ENCODE assay signal across 10 cellular contexts in genomic region chr11:90434858-90435257, GRCh38.
DNase-seq lines count a peak whose midpoint lies in the region; ATAC-seq, FAIRE-seq and TF ChIP-seq lines count a peak whose summit lies in the region.
"Had no signal": no experiment of that assay in that cellular context is flagged by ENCODE, and none has a peak within 500 bp of the region (broad histone marks: within the 10 kb centered on the region; RNA-seq: fewer than 3 reads in every experiment).

No MANE protein-coding gene starts in this region.

- FAIRE-seq in kidney (lab: Jason Lieb, UNC) = no peak

- no peaks in the 10 kb centered on the region for H3K4me1 Mint-ChIP-seq in stimulated activated effector memory CD8-positive, alpha-beta T cell treated with anti-CD3 and anti-CD28 coated beads, Interleukin-12 subunit alpha, Interleukin-12 subunit beta, amount 100 ng/mL, for 72 hours

- TF ChIP-seq CTCF in kidney (IDR thresholded peaks at IDR 0.05; ENCODE audit: borderline replicate concordance, extremely low read depth, insufficient read depth) (peak; percentile 54), Peyer's patch (IDR thresholded peaks at IDR 0.05) (peak in 2 of 6 experiments; percentile 3 to 4)

- H3K27ac ChIP-seq in SJCRH30 (no peak overlapping the region), kidney (ENCODE audit: low read depth in 2 of 2, low read length in 2 of 2) (no peak overlapping the region), Peyer's patch (no peak overlapping the region)
- H3K27ac ChIP-seq: KMS-11 had no signal

- intact Hi-C loops in kidney (cut with DNase I) = no loop called here

- H3K36me3 Mint-ChIP-seq in stimulated activated effector memory CD8-positive, alpha-beta T cell treated with anti-CD3 and anti-CD28 coated beads, Interleukin-12 subunit alpha, Interleukin-12 subunit beta, amount 100 ng/mL, for 72 hours = no peaks in the 10 kb centered on the region

- H3K4me1 ChIP-seq in SJCRH30 = no peaks in the 10 kb centered on the region
- no peaks in the 10 kb centered on the region for H3K4me1 ChIP-seq in kidney (ENCODE audit: control insufficient read depth in 1 of 2, insufficient read depth in 1 of 2, low read depth in 1 of 2, low read length in 2 of 2)
- no peaks in the 10 kb centered on the region for H3K4me1 ChIP-seq in Peyer's patch

- no peaks in the 10 kb centered on the region for H3K27me3 ChIP-seq in SJCRH30
- H3K27me3 ChIP-seq in Peyer's patch = no peaks in the 10 kb centered on the region

- H3K9me3 ChIP-seq in SJCRH30 (replicated peaks) (no peaks in the 10 kb centered on the region), kidney (ENCODE audit: control insufficient read depth in 1 of 2, low read length in 2 of 2) (no peaks in the 10 kb centered on the region), Peyer's patch (no peaks in the 10 kb centered on the region)

- H3K36me3 ChIP-seq in SJCRH30 = no peaks in the 10 kb centered on the region
- H3K36me3 ChIP-seq in kidney (ENCODE audit: control insufficient read depth in 1 of 2, insufficient read depth in 2 of 2, low read length in 2 of 2) = no peaks in the 10 kb centered on the region
- no peaks in the 10 kb centered on the region for H3K36me3 ChIP-seq in Peyer's patch

- no peaks in the 10 kb centered on the region for H3K9me3 Mint-ChIP-seq in stimulated activated effector memory CD8-positive, alpha-beta T cell treated with anti-CD3 and anti-CD28 coated beads, Interleukin-12 subunit alpha, Interleukin-12 subunit beta, amount 100 ng/mL, for 72 hours

- no peak for ATAC-seq in GM21447 (IDR thresholded peaks at IDR 0.05; ENCODE audit: unreplicated experiment)
- no peak for ATAC-seq in stimulated activated effector memory CD8-positive, alpha-beta T cell treated with anti-CD3 and anti-CD28 coated beads, Interleukin-12 subunit alpha, Interleukin-12 subunit beta, amount 100 ng/mL, for 72 hours

- H3K4me3 ChIP-seq in SJCRH30 = no peak overlapping the region
- H3K4me3 ChIP-seq in kidney (ENCODE audit: low read length in 2 of 2) = no peak overlapping the region
- no peak overlapping the region for H3K4me3 ChIP-seq in Peyer's patch

- no peak overlapping the region for H3K27ac Mint-ChIP-seq in stimulated activated effector memory CD8-positive, alpha-beta T cell treated with anti-CD3 and anti-CD28 coated beads, Interleukin-12 subunit alpha, Interleukin-12 subunit beta, amount 100 ng/mL, for 72 hours

- peak; percentile 45 for DNase-seq in CD1c-positive myeloid dendritic cell (ENCODE audit: extremely low spot score)
- DNase-seq in HPDE6-E6E7 (ENCODE audit: extremely low spot score) = peak; percentile 4
- DNase-seq in SJCRH30 = peak; percentile 9 to 43
- no peak for DNase-seq in kidney
- no peak for DNase-seq in Peyer's patch
- no peak for DNase-seq in Ammon's horn (ENCODE audit: low spot score)
- no peak for DNase-seq in stimulated activated effector memory CD8-positive, alpha-beta T cell treated with anti-CD3 and anti-CD28 coated beads, Interleukin-12 subunit alpha, Interleukin-12 subunit beta, amount 100 ng/mL, for 72 hours (ENCODE audit: low spot score in 2 of 2)
- DNase-seq: activated CD8-positive, alpha-beta memory T cell treated with anti-CD3 and anti-CD28 coated beads for 24 hours had no signal

- TF ChIP-seq POLR2A in Peyer's patch (IDR thresholded peaks at IDR 0.05) = no peak

- H3K4me3 Mint-ChIP-seq in stimulated activated effector memory CD8-positive, alpha-beta T cell treated with anti-CD3 and anti-CD28 coated beads, Interleukin-12 subunit alpha, Interleukin-12 subunit beta, amount 100 ng/mL, for 72 hours = no peak overlapping the region

- H3K9ac ChIP-seq in kidney (ENCODE audit: low read length in 2 of 2) = no peak overlapping the region
- H3K9ac ChIP-seq: KMS-11 had no signal

Comparison
In these comparisons a context has a peak if more than half of its experiments do, and no peak if none do; other contexts are left out.
1. DNase-seq: peak in CD1c-positive myeloid dendritic cell (single experiment), HPDE6-E6E7 (single experiment) and SJCRH30 (2 of 2); none in kidney (single experiment), Peyer's patch (0 of 3), Ammon's horn (single experiment) and stimulated activated effector memory CD8-positive, alpha-beta T cell treated with anti-CD3 and anti-CD28 coated beads, Interleukin-12 subunit alpha, Interleukin-12 subunit beta, amount 100 ng/mL, for 72 hours (0 of 2).